ENCODE assay signal across 35 cellular contexts in the genomic region with DNA sequence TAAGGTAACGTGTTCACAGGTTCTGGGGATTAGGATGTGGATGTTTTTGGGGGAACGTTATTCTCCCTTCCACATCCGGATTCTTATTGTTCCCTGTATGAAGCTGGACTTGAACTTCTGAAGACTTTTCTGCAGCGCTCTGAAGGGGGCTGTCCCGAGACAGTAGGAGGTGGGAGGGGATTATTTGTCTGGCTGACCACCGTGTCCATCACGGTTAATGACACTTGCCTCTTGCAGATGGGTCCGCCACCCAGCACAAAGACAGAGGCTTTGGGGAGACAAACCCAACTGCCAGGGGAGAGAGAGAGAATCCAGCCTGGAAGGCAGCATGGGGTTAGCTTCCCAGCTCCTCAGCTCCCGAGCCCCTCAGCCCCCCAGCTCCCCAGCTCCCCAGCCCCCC.
"Had no signal": no experiment of that assay in that cellular context is flagged by ENCODE, and none has a peak within 500 bp of the region (broad histone marks: within the 10 kb centered on the region; RNA-seq: fewer than 3 reads in every experiment).

No MANE protein-coding gene starts in this region.

- H3K4me3 ChIP-seq: ascending aorta, cardiac muscle cell had no signal

- H3K4me1 ChIP-seq: ascending aorta had no signal

- H3K36me3 ChIP-seq: ascending aorta, cardiac muscle cell had no signal

- H3K27ac ChIP-seq: ascending aorta, cardiac muscle cell, VCaP had no signal

- H3K27me3 Mint-ChIP-seq: activated CD4-positive, alpha-beta memory T cell treated with anti-CD3 and anti-CD28 coated beads, Interleukin-2, amount 10 ng/mL, durations not matched to agents 7 days and 5 days; activated CD4-positive, alpha-beta T cell treated with anti-CD3 and anti-CD28 coated beads for 36 hours; activated CD4-positive, alpha-beta T cell treated with anti-CD3 and anti-CD28 coated beads, Interleukin-2, amount 10 ng/mL, durations not matched to agents 7 days and 5 days; activated CD8-positive, alpha-beta memory T cell treated with anti-CD3 and anti-CD28 coated beads, Interleukin-2, amount 10 ng/mL, durations not matched to agents 7 days and 5 days; activated naive CD4-positive, alpha-beta T cell treated with anti-CD3 and anti-CD28 coated beads, Interleukin-2, amount 50 U/mL, for 24 hours; activated naive CD8-positive, alpha-beta T cell; activated naive CD8-positive, alpha-beta T cell treated with anti-CD3 and anti-CD28 coated beads, Interleukin-2, amount 10 ng/mL, durations not matched to agents 7 days and 5 days; activated naive CD8-positive, alpha-beta T cell treated with anti-CD3 and anti-CD28 coated beads, Interleukin-2, amount 50 U/mL, for 24 hours; activated T-cell treated with anti-CD3 and anti-CD28 coated beads, Interleukin-2, amount 50 U/mL, for 24 hours; brain; central memory CD8-positive, alpha-beta T cell had no signal

- H3K27me3 ChIP-seq: ascending aorta, cardiac muscle cell had no signal

- H3K4me3 Mint-ChIP-seq: activated CD4-positive, alpha-beta memory T cell treated with anti-CD3 and anti-CD28 coated beads, Interleukin-2, amount 10 ng/mL, durations not matched to agents 7 days and 5 days; activated CD4-positive, alpha-beta T cell treated with anti-CD3 and anti-CD28 coated beads for 36 hours; activated CD4-positive, alpha-beta T cell treated with anti-CD3 and anti-CD28 coated beads, Interleukin-2, amount 10 ng/mL, durations not matched to agents 7 days and 5 days; activated CD8-positive, alpha-beta memory T cell treated with anti-CD3 and anti-CD28 coated beads, Interleukin-2, amount 10 ng/mL, durations not matched to agents 7 days and 5 days; activated CD8-positive, alpha-beta T cell treated with anti-CD3 and anti-CD28 coated beads, Interleukin-2, amount 10 ng/mL, durations not matched to agents 7 days and 5 days; activated naive CD4-positive, alpha-beta T cell treated with anti-CD3 and anti-CD28 coated beads, Interleukin-2, amount 10 ng/mL, durations not matched to agents 7 days and 5 days; activated naive CD4-positive, alpha-beta T cell treated with anti-CD3 and anti-CD28 coated beads, Interleukin-2, amount 50 U/mL, for 24 hours; activated naive CD8-positive, alpha-beta T cell; activated naive CD8-positive, alpha-beta T cell treated with anti-CD3 and anti-CD28 coated beads, Interleukin-2, amount 10 ng/mL, durations not matched to agents 7 days and 5 days; activated naive CD8-positive, alpha-beta T cell treated with anti-CD3 and anti-CD28 coated beads, Interleukin-2, amount 50 U/mL, for 24 hours; activated T-cell treated with anti-CD3 and anti-CD28 coated beads, Interleukin-2, amount 50 U/mL, for 24 hours; brain; central memory CD8-positive, alpha-beta T cell; T-helper 1 cell treated with Interleukin-12 subunit alpha and Interleukin-12 subunit beta and Interleukin-4 antibody, amounts not matched to agents 30 μg/mL and 1 μg/mL, for 36 hours; T-helper 2 cell treated with Interferon-gamma antibody and Interleukin-4, amounts not matched to agents 5 μg/mL and 100 μg/mL, for 36 hours had no signal

- DNase-seq: activated CD4-positive, alpha-beta memory T cell treated with anti-CD3 and anti-CD28 coated beads, Interleukin-2, amount 10 ng/mL, durations not matched to agents 7 days and 5 days; activated CD4-positive, alpha-beta T cell treated with anti-CD3 and anti-CD28 coated beads for 1 hour; activated CD4-positive, alpha-beta T cell treated with anti-CD3 and anti-CD28 coated beads for 36 hours; activated CD4-positive, alpha-beta T cell treated with anti-CD3 and anti-CD28 coated beads for 48 hours; activated CD4-positive, alpha-beta T cell treated with anti-CD3 and anti-CD28 coated beads, Interleukin-2, amount 10 ng/mL, durations not matched to agents 7 days and 5 days; activated CD4-positive, alpha-beta T cell treated with anti-CD3 and anti-CD28 coated beads, Interleukin-2, amount 50 U/mL, for 48 hours; activated CD4-positive, CD25-positive, alpha-beta regulatory T cell; activated CD8-positive, alpha-beta memory T cell treated with anti-CD3 and anti-CD28 coated beads for 24 hours; activated CD8-positive, alpha-beta memory T cell treated with anti-CD3 and anti-CD28 coated beads, Interleukin-2, amount 10 ng/mL, durations not matched to agents 7 days and 5 days; activated CD8-positive, alpha-beta memory T cell treated with anti-CD3 and anti-CD28 coated beads, Interleukin-2, amount 50 U/mL, for 48 hours; activated CD8-positive, alpha-beta T cell treated with anti-CD3 and anti-CD28 coated beads, Interleukin-2, amount 10 ng/mL, durations not matched to agents 7 days and 5 days; activated effector memory CD4-positive, alpha-beta T cell treated with Interleukin-2 at 50 U/mL for 16 hours; activated gamma-delta T cell; activated naive CD4-positive, alpha-beta T cell treated with anti-CD3 and anti-CD28 coated beads, Interleukin-2, amount 10 ng/mL, durations not matched to agents 7 days and 5 days; activated naive CD4-positive, alpha-beta T cell treated with Interleukin-2 at 50 U/mL for 16 hours; activated naive CD8-positive, alpha-beta T cell treated with anti-CD3 and anti-CD28 coated beads, Interleukin-2, amount 10 ng/mL, durations not matched to agents 7 days and 5 days; activated naive CD8-positive, alpha-beta T cell treated with anti-CD3 and anti-CD28 coated beads, Interleukin-2, amount 50 U/mL, for 24 hours; activated T-cell treated with anti-CD3 and anti-CD28 coated beads, Interleukin-2, amount 50 U/mL, for 24 hours; activated T-cell treated with anti-CD3 and anti-CD28 coated beads, Interleukin-2, amount 50 U/mL, for 48 hours; amygdala; anterior cingulate cortex; cerebellar nuclear complex; T-helper 2 cell; T-helper 9 cell had no signal

- H3K9me3 ChIP-seq: ascending aorta had no signal

- ATAC-seq: activated CD4-positive, alpha-beta T cell treated with anti-CD3 and anti-CD28 coated beads for 36 hours; activated CD4-positive, CD25-positive, alpha-beta regulatory T cell treated with anti-CD3 and anti-CD28 coated beads, Interleukin-2, amount 50 U/mL, for 24 hours; activated CD8-positive, alpha-beta memory T cell treated with anti-CD3 and anti-CD28 coated beads, Interleukin-2, amount 10 ng/mL, durations not matched to agents 7 days and 5 days; activated CD8-positive, alpha-beta T cell treated with anti-CD3 and anti-CD28 coated beads, Interleukin-2, amount 10 ng/mL, durations not matched to agents 7 days and 5 days; activated naive CD8-positive, alpha-beta T cell treated with anti-CD3 and anti-CD28 coated beads, Interleukin-2, amount 50 U/mL, for 24 hours had no signal

- H3K27ac Mint-ChIP-seq: activated CD4-positive, alpha-beta memory T cell treated with anti-CD3 and anti-CD28 coated beads, Interleukin-2, amount 10 ng/mL, durations not matched to agents 7 days and 5 days; activated CD4-positive, alpha-beta T cell treated with anti-CD3 and anti-CD28 coated beads for 36 hours; activated CD4-positive, alpha-beta T cell treated with anti-CD3 and anti-CD28 coated beads, Interleukin-2, amount 10 ng/mL, durations not matched to agents 7 days and 5 days; activated CD8-positive, alpha-beta memory T cell treated with anti-CD3 and anti-CD28 coated beads, Interleukin-2, amount 10 ng/mL, durations not matched to agents 7 days and 5 days; activated CD8-positive, alpha-beta T cell treated with anti-CD3 and anti-CD28 coated beads, Interleukin-2, amount 10 ng/mL, durations not matched to agents 7 days and 5 days; activated naive CD4-positive, alpha-beta T cell treated with anti-CD3 and anti-CD28 coated beads, Interleukin-2, amount 10 ng/mL, durations not matched to agents 7 days and 5 days; activated naive CD4-positive, alpha-beta T cell treated with anti-CD3 and anti-CD28 coated beads, Interleukin-2, amount 50 U/mL, for 24 hours; activated naive CD8-positive, alpha-beta T cell; activated naive CD8-positive, alpha-beta T cell treated with anti-CD3 and anti-CD28 coated beads, Interleukin-2, amount 10 ng/mL, durations not matched to agents 7 days and 5 days; activated naive CD8-positive, alpha-beta T cell treated with anti-CD3 and anti-CD28 coated beads, Interleukin-2, amount 50 U/mL, for 24 hours; activated T-cell treated with anti-CD3 and anti-CD28 coated beads, Interleukin-2, amount 50 U/mL, for 24 hours; activated T-helper 2 cell treated with anti-CD3 and anti-CD28 coated beads, Interferon-gamma antibody, Interleukin-2, Interleukin-4, amounts not matched to agents 10 μg/mL and 5 μg/mL and 100 μg/mL, durations not matched to agents 14 hours and 24 hours and 36 hours; brain; T-helper 1 cell treated with Interleukin-12 subunit alpha and Interleukin-12 subunit beta and Interleukin-4 antibody, amounts not matched to agents 30 μg/mL and 1 μg/mL, for 36 hours; T-helper 2 cell treated with Interferon-gamma antibody and Interleukin-4, amounts not matched to agents 5 μg/mL and 100 μg/mL, for 36 hours had no signal

- H3K9me3 Mint-ChIP-seq: activated CD4-positive, alpha-beta memory T cell treated with anti-CD3 and anti-CD28 coated beads, Interleukin-2, amount 10 ng/mL, durations not matched to agents 7 days and 5 days; activated CD4-positive, alpha-beta T cell treated with anti-CD3 and anti-CD28 coated beads, Interleukin-2, amount 10 ng/mL, durations not matched to agents 7 days and 5 days; activated naive CD4-positive, alpha-beta T cell treated with anti-CD3 and anti-CD28 coated beads, Interleukin-2, amount 10 ng/mL, durations not matched to agents 7 days and 5 days; activated naive CD4-positive, alpha-beta T cell treated with anti-CD3 and anti-CD28 coated beads, Interleukin-2, amount 50 U/mL, for 24 hours; activated naive CD8-positive, alpha-beta T cell treated with anti-CD3 and anti-CD28 coated beads, Interleukin-2, amount 10 ng/mL, durations not matched to agents 7 days and 5 days; activated naive CD8-positive, alpha-beta T cell treated with anti-CD3 and anti-CD28 coated beads, Interleukin-2, amount 50 U/mL, for 24 hours; activated T-cell treated with anti-CD3 and anti-CD28 coated beads, Interleukin-2, amount 50 U/mL, for 24 hours; activated T-helper 2 cell treated with anti-CD3 and anti-CD28 coated beads, Interferon-gamma antibody, Interleukin-2, Interleukin-4, amounts not matched to agents 10 μg/mL and 5 μg/mL and 100 μg/mL, durations not matched to agents 14 hours and 24 hours and 36 hours; central memory CD8-positive, alpha-beta T cell; T-helper 1 cell treated with Interleukin-12 subunit alpha and Interleukin-12 subunit beta and Interleukin-4 antibody, amounts not matched to agents 30 μg/mL and 1 μg/mL, for 36 hours; T-helper 2 cell treated with Interferon-gamma antibody and Interleukin-4, amounts not matched to agents 5 μg/mL and 100 μg/mL, for 36 hours had no signal

- H3K4me1 Mint-ChIP-seq: activated CD4-positive, alpha-beta memory T cell treated with anti-CD3 and anti-CD28 coated beads, Interleukin-2, amount 10 ng/mL, durations not matched to agents 7 days and 5 days; activated CD4-positive, alpha-beta T cell treated with anti-CD3 and anti-CD28 coated beads for 36 hours; activated naive CD4-positive, alpha-beta T cell treated with anti-CD3 and anti-CD28 coated beads, Interleukin-2, amount 10 ng/mL, durations not matched to agents 7 days and 5 days; activated naive CD4-positive, alpha-beta T cell treated with anti-CD3 and anti-CD28 coated beads, Interleukin-2, amount 50 U/mL, for 24 hours; central memory CD8-positive, alpha-beta T cell had no signal

- H3K36me3 Mint-ChIP-seq: activated naive CD4-positive, alpha-beta T cell treated with anti-CD3 and anti-CD28 coated beads, Interleukin-2, amount 10 ng/mL, durations not matched to agents 7 days and 5 days had no signal
